8 cellular contexts compared by ENCODE assay signal in genomic region chr14:21825147-21825743, GRCh38.
A peak's percentile ranks its signal among the peaks of the same experiment; 100 is the strongest.
DNase-seq lines count a peak whose midpoint lies in the region; ATAC-seq and TF ChIP-seq lines count a peak whose summit lies in the region.

No MANE protein-coding gene starts in this region.

- H3K36me3 ChIP-seq in Panc1 (ENCODE audit: control insufficient read depth, insufficient read depth, low read length) (no peaks in the 10 kb centered on the region), lower lobe of right lung (no peaks in the 10 kb centered on the region), testis (ENCODE audit: low read depth, missing control alignments) (no peaks in the 10 kb centered on the region)

- peak; percentile 70 for ATAC-seq in Panc1
- no peak for ATAC-seq in lower lobe of right lung

- WGBS in testis, 2 donors, result 23 to 30% methylated on average over 4 of the region's 4 CpGs

- intact Hi-C loops in Panc1 (cut with micrococcal nuclease; ENCODE audit: unreplicated experiment), result no loop called here
- intact Hi-C loops in lower lobe of right lung (cut with DNase I), result no loop called here
- intact Hi-C loops in testis (cut with DNase I; ENCODE audit: low total_unique reads), result no loop called here

- no peak for TF ChIP-seq POLR2A in testis (IDR thresholded peaks at IDR 0.05)

- in situ Hi-C loops in Panc1 (cut with HindIII; ENCODE audit: low pct_unique_long_range_greater_than_20kb, low sequenced_read_pairs), result no loop called here

- H3K27ac ChIP-seq in AG04450 (ENCODE audit: low read depth, low read length) (no peak overlapping the region), Panc1 (ENCODE audit: low read length) (no peak overlapping the region), lower lobe of right lung (no peak overlapping the region), testis (no peak overlapping the region)

- H3K9me3 ChIP-seq in AG04450 (ENCODE audit: control insufficient read depth, insufficient read depth, low read length), result no peaks in the 10 kb centered on the region
- no peaks in the 10 kb centered on the region for H3K9me3 ChIP-seq in Panc1 (ENCODE audit: control insufficient read depth, insufficient read depth, low read depth, low read length)
- H3K9me3 ChIP-seq in lower lobe of right lung, result no peaks in the 10 kb centered on the region
- no peaks in the 10 kb centered on the region for H3K9me3 ChIP-seq in testis

- no TSS peak for BruUV-seq in Panc1 (replicated peaks; lab: Mats Ljungman, UMichigan)

- H3K27me3 ChIP-seq in AG04450 (ENCODE audit: control insufficient read depth, insufficient read depth, low read length) (no peaks in the 10 kb centered on the region), Panc1 (ENCODE audit: control insufficient read depth, insufficient read depth, low read length) (peaks cover 2% of the 10 kb centered on the region; the same call in 1 of the 2 replicates), lower lobe of right lung (ENCODE audit: low read depth) (peaks cover 4% of the 10 kb centered on the region), testis (no peaks in the 10 kb centered on the region)

- no peak overlapping the region for H3K4me3 ChIP-seq in AG04450 (ENCODE audit: low read depth, low read length)
- H3K4me3 ChIP-seq in Panc1 (ENCODE audit: low read depth in 2 of 2, low read length in 2 of 2), result no peak overlapping the region
- H3K4me3 ChIP-seq in lower lobe of right lung, result no peak overlapping the region
- no peak overlapping the region for H3K4me3 ChIP-seq in testis

- POLR2A ChIA-PET in AG04450 (lab: Yijun Ruan, JAX) (no interaction called here), Panc1 (lab: Charles Lee) (no interaction called here)

- no peaks in the 10 kb centered on the region for H3K4me1 ChIP-seq in Panc1 (ENCODE audit: control insufficient read depth, insufficient read depth, low read length)
- no peaks in the 10 kb centered on the region for H3K4me1 ChIP-seq in lower lobe of right lung
- H3K4me1 ChIP-seq in testis, result no peaks in the 10 kb centered on the region

- CTCF ChIA-PET in AG04450 (lab: Charles Lee) (interaction anchor here (1.1 kb wide), 1 partner anchor 9 kb away, joined by 4 read pairs; no protein-coding TSS in a partner anchor), Panc1 (lab: Charles Lee) (no interaction called here)

- TF ChIP-seq CTCF in AG04450 (IDR thresholded peaks at IDR 0.05; ENCODE audit: low read depth, low read length) (0 out of 2 replicates have a peak, but pooled peaks have one; percentile 14), Panc1 (IDR thresholded peaks at IDR 0.05) (peak; percentile 63), lower lobe of right lung (IDR thresholded peaks at IDR 0.05) (peak; percentile 33), testis (IDR thresholded peaks at IDR 0.05) (peak in 1 of 3 experiments; percentile 41)

- DNase-seq in AG04450 (ENCODE audit: low read depth, low spot score) (no peak), H4 (ENCODE audit: low spot score) (peak; percentile 48), Panc1 (ENCODE audit: low read depth, low spot score) (no peak), lower lobe of right lung (no peak), testis (no peak), NCI-H1417 treated with DMSO at 0.1 percent for 48 hours (lab: John Stamatoyannopoulos, UW) (no peak), NCI-H1436 treated with DMSO at 0.1 percent for 48 hours (lab: John Stamatoyannopoulos, UW) (no peak)
- peak; percentile 78 for DNase-seq in activated effector memory CD4-positive, alpha-beta T cell treated with anti-CD3 and anti-CD28 coated beads, Interleukin-2, amount 50 U/mL, for 16 hours

Comparison
In these comparisons a context has a peak if more than half of its experiments do, and no peak if none do; other contexts are left out.
1. DNase-seq: peak in H4 (single experiment) and activated effector memory CD4-positive, alpha-beta T cell treated with anti-CD3 and anti-CD28 coated beads, Interleukin-2, amount 50 U/mL, for 16 hours (single experiment); none in AG04450 (single experiment), Panc1 (single experiment), lower lobe of right lung (single experiment), testis (single experiment), NCI-H1417 treated with DMSO at 0.1 percent for 48 hours (single experiment) and NCI-H1436 treated with DMSO at 0.1 percent for 48 hours (single experiment).